1 cellular context compared by ENCODE assay signal in genomic region chr17:1714980-1715802, GRCh38.
TF ChIP-seq lines count a peak whose summit lies in the region.

No MANE protein-coding gene starts in this region.

TF ChIP-seq in HepG2, 621 proteins besides CTCF, POLR2A, EP300 and RAD21 (continued from another document and continues in another):
- TF ChIP-seq SIN3A (IDR thresholded peaks at IDR 0.05; ENCODE audit: borderline replicate concordance, low read depth, low read length), result peak; percentile 80
- 0 out of 2 replicates have a peak, but pooled peaks have one; percentile 68 for TF ChIP-seq FIP1L1 (IDR thresholded peaks at IDR 0.05; ENCODE audit: borderline replicate concordance, insufficient read depth, low read depth, low read length)
- TF ChIP-seq STAT6 (CRISPR knock-in tag; IDR thresholded peaks at IDR 0.05; ENCODE audit: borderline replicate concordance), result no peak
- no peak for TF ChIP-seq ZSCAN9 (CRISPR knock-in tag; IDR thresholded peaks at IDR 0.05; ENCODE audit: borderline replicate concordance)
- no peak for TF ChIP-seq CAMTA2 (CRISPR knock-in tag; IDR thresholded peaks at IDR 0.05; ENCODE audit: borderline replicate concordance)
- TF ChIP-seq CSRNP1 (CRISPR knock-in tag; IDR thresholded peaks at IDR 0.05), result peak; percentile 76
- TF ChIP-seq ZNF709 (CRISPR knock-in tag; IDR thresholded peaks at IDR 0.05), result no peak
- TF ChIP-seq ZNF263 (CRISPR knock-in tag; IDR thresholded peaks at IDR 0.05), result no peak; the same call in 1 of the 2 replicates
- no peak for TF ChIP-seq PRDM4 (CRISPR knock-in tag; IDR thresholded peaks at IDR 0.05; ENCODE audit: borderline replicate concordance)
- no peak for TF ChIP-seq ZNF674 (CRISPR knock-in tag; IDR thresholded peaks at IDR 0.05; ENCODE audit: low read depth)
- TF ChIP-seq SMAD3 (CRISPR knock-in tag; IDR thresholded peaks at IDR 0.05), result peak; percentile 41; the same call in 1 of the 2 replicates
- peak; percentile 15 for TF ChIP-seq ZEB1 (IDR thresholded peaks at IDR 0.05; ENCODE audit: insufficient replicate concordance, low read depth)
- TF ChIP-seq NR2C2 (CRISPR knock-in tag; IDR thresholded peaks at IDR 0.05; ENCODE audit: borderline replicate concordance), result no peak
- no peak; a peak in 1 of 4 replicates for TF ChIP-seq NR2F1 (CRISPR knock-in tag; IDR thresholded peaks at IDR 0.05)
- no peak for TF ChIP-seq PRDM15 (CRISPR knock-in tag; IDR thresholded peaks at IDR 0.05)
- peak; percentile 18; the same call in 1 of the 2 replicates for TF ChIP-seq KDM2A (CRISPR knock-in tag; IDR thresholded peaks at IDR 0.05; ENCODE audit: borderline replicate concordance, low read depth)
- TF ChIP-seq ZNF703 (CRISPR knock-in tag; IDR thresholded peaks at IDR 0.05; ENCODE audit: borderline replicate concordance), result no peak
- TF ChIP-seq AHR (CRISPR knock-in tag; IDR thresholded peaks at IDR 0.05), result no peak
- TF ChIP-seq MNT (IDR thresholded peaks at IDR 0.05), result no peak
- no peak for TF ChIP-seq ZNF766 (CRISPR knock-in tag; IDR thresholded peaks at IDR 0.05; ENCODE audit: borderline replicate concordance)
- TF ChIP-seq NR3C1 (CRISPR knock-in tag; IDR thresholded peaks at IDR 0.05), result no peak
- TF ChIP-seq ZNF670 (CRISPR knock-in tag; IDR thresholded peaks at IDR 0.05; ENCODE audit: borderline replicate concordance), result 0 out of 2 replicates have a peak, but pooled peaks have one; percentile 39
- TF ChIP-seq ZNF251 (CRISPR knock-in tag; IDR thresholded peaks at IDR 0.05), result no peak
- peak; percentile 32; the same call in 1 of the 2 replicates for TF ChIP-seq MED1 (CRISPR knock-in tag; IDR thresholded peaks at IDR 0.05)
- TF ChIP-seq ZSCAN20 (CRISPR knock-in tag; IDR thresholded peaks at IDR 0.05; ENCODE audit: borderline replicate concordance), result peak; percentile 23; the same call in 1 of the 2 replicates
- peak; percentile 51; the same call in 1 of the 2 replicates for TF ChIP-seq KLF13 (CRISPR knock-in tag; IDR thresholded peaks at IDR 0.05)
- TF ChIP-seq SP5 (CRISPR knock-in tag; IDR thresholded peaks at IDR 0.05; ENCODE audit: borderline replicate concordance, low read depth), result peak; percentile 24; the same call in 1 of the 2 replicates
- no peak for TF ChIP-seq ZHX1 (CRISPR knock-in tag; IDR thresholded peaks at IDR 0.05; ENCODE audit: low read depth)
- peak; percentile 29; the same call in 1 of the 2 replicates for TF ChIP-seq MYC (CRISPR knock-in tag; IDR thresholded peaks at IDR 0.05; ENCODE audit: borderline replicate concordance)
- no peak for TF ChIP-seq SCMH1 (CRISPR knock-in tag; IDR thresholded peaks at IDR 0.05; ENCODE audit: borderline replicate concordance)
- no peak for TF ChIP-seq KDM6A (CRISPR knock-in tag; IDR thresholded peaks at IDR 0.05; ENCODE audit: low read depth)
- no peak for TF ChIP-seq SOX6 (IDR thresholded peaks at IDR 0.05)
- TF ChIP-seq SOX6 (CRISPR knock-in tag; IDR thresholded peaks at IDR 0.05), result no peak; the same call in none of the 2 replicates
- TF ChIP-seq ZNF749 (CRISPR knock-in tag; IDR thresholded peaks at IDR 0.05; ENCODE audit: borderline replicate concordance), result peak; percentile 58; the same call in 1 of the 2 replicates
- peak; percentile 82; the same call in 1 of the 2 replicates for TF ChIP-seq MEIS1 (CRISPR knock-in tag; IDR thresholded peaks at IDR 0.05; ENCODE audit: borderline replicate concordance)
- no peak; the same call in none of the 2 replicates for TF ChIP-seq ZNF143 (CRISPR knock-in tag; IDR thresholded peaks at IDR 0.05)
- TF ChIP-seq TAF1 (CRISPR knock-in tag; IDR thresholded peaks at IDR 0.05), result peak; percentile 32; the same call in 1 of the 2 replicates
- TF ChIP-seq NFYB (CRISPR knock-in tag; IDR thresholded peaks at IDR 0.05), result 0 out of 2 replicates have a peak, but pooled peaks have one; percentile 7
- no peak for TF ChIP-seq IRF9 (CRISPR knock-in tag; IDR thresholded peaks at IDR 0.05; ENCODE audit: borderline replicate concordance)
- no peak for TF ChIP-seq ZBTB14 (CRISPR knock-in tag; IDR thresholded peaks at IDR 0.05)
- no peak for TF ChIP-seq ZNF496 (CRISPR knock-in tag; IDR thresholded peaks at IDR 0.05; ENCODE audit: insufficient replicate concordance)
- no peak for TF ChIP-seq ZNF619 (CRISPR knock-in tag; IDR thresholded peaks at IDR 0.05)
- TF ChIP-seq NCOR1 (IDR thresholded peaks at IDR 0.05; ENCODE audit: borderline replicate concordance, low read length), result 0 out of 2 replicates have a peak, but pooled peaks have one; percentile 9
- no peak for TF ChIP-seq SUZ12 (IDR thresholded peaks at IDR 0.05; ENCODE audit: low read depth, low read length)
- no peak for TF ChIP-seq ATF7 (IDR thresholded peaks at IDR 0.05)
- no peak; the same call in 1 of the 2 replicates for TF ChIP-seq ATF7 (CRISPR knock-in tag; IDR thresholded peaks at IDR 0.05)
- peak; percentile 65; the same call in 1 of the 2 replicates for TF ChIP-seq SP4 (CRISPR knock-in tag; IDR thresholded peaks at IDR 0.05)
- TF ChIP-seq MEIS2 (CRISPR knock-in tag; IDR thresholded peaks at IDR 0.05), result peak; percentile 55
